21 cellular contexts compared by ENCODE assay signal in genomic region chr3:195040773-195041520, GRCh38.
A peak's percentile ranks its signal among the peaks of the same experiment; 100 is the strongest.
DNase-seq lines count a peak whose midpoint lies in the region; ATAC-seq and TF ChIP-seq lines count a peak whose summit lies in the region.
"Had no signal": no experiment of that assay in that cellular context is flagged by ENCODE, and none has a peak within 500 bp of the region (broad histone marks: within the 10 kb centered on the region; RNA-seq: fewer than 3 reads in every experiment).

No MANE protein-coding gene starts in this region.

- no peak overlapping the region for H3K27ac ChIP-seq in SK-N-SH (ENCODE audit: low read depth in 2 of 2, low read length in 1 of 2)
- H3K27ac ChIP-seq in PC-3 (ENCODE audit: low read length) = no peak overlapping the region
- no peak overlapping the region for H3K27ac ChIP-seq in stomach
- H3K27ac ChIP-seq in coronary artery = no peak overlapping the region
- H3K27ac ChIP-seq: sigmoid colon, SJSA1, thoracic aorta had no signal

- H3K27me3 ChIP-seq in SK-N-SH (ENCODE audit: insufficient read depth) = no peaks in the 10 kb centered on the region; the same call in 1 of the 2 replicates
- H3K27me3 ChIP-seq in PC-3 (ENCODE audit: low read length) = no peaks in the 10 kb centered on the region
- H3K27me3 ChIP-seq in stomach = no peaks in the 10 kb centered on the region
- H3K27me3 ChIP-seq: sigmoid colon, SJSA1 had no signal

- TF ChIP-seq RAD21 in SK-N-SH (IDR thresholded peaks at IDR 0.05; ENCODE audit: low read length) = no peak

- WGBS in SK-N-SH (ENCODE audit: low lambda C conversion rate) = 79% methylated on average over 9 of the region's 13 CpGs
- 76 to 81% (median 77%) methylated on average over 11 to 13 of the region's 13 CpGs for WGBS in stomach, 5 donors

- H3K4me2 ChIP-seq in SK-N-SH = no peak overlapping the region
- H3K4me2 ChIP-seq in PC-3 (ENCODE audit: low read length) = peak overlapping the region; percentile 22; the same call in 1 of the 2 replicates

- TF ChIP-seq CTCF in SK-N-SH (IDR thresholded peaks at IDR 0.05) (no peak), PC-3 (conservative IDR thresholded peaks at IDR 0.05; ENCODE audit: low read depth, low read length) (no peak), stomach (IDR thresholded peaks at IDR 0.05) (no peak), coronary artery (IDR thresholded peaks at IDR 0.05) (no peak)

- H3K79me2 ChIP-seq in SK-N-SH (ENCODE audit: insufficient read depth) (no peaks in the 10 kb centered on the region), PC-3 (ENCODE audit: low read length) (no peaks in the 10 kb centered on the region)

- no peaks in the 10 kb centered on the region for H3F3A ChIP-seq in SK-N-SH (replicated peaks; ENCODE audit: insufficient read depth)
- no peaks in the 10 kb centered on the region for H3F3A ChIP-seq in PC-3 (ENCODE audit: low read length, unreplicated experiment)

- ATAC-seq in SK-N-SH treated with all-trans-retinoic acid at 6 μM for 48 hours = no peak
- ATAC-seq in PC-3 = peak; percentile 39
- ATAC-seq: activated T-cell treated with anti-CD3 and anti-CD28 coated beads, Interleukin-2, amount 50 U/mL, for 72 hours had no signal

- no peaks in the 10 kb centered on the region for H3K4me1 ChIP-seq in SK-N-SH (ENCODE audit: control insufficient read depth in 1 of 2, insufficient read depth in 2 of 2, low read depth in 1 of 2, low read length in 1 of 2)
- H3K4me1 ChIP-seq in PC-3 (ENCODE audit: insufficient read depth, low read length) = peaks cover 18% of the 10 kb centered on the region
- H3K4me1 ChIP-seq in stomach = peaks cover 0 to 4% (median 0%) of the 10 kb centered on the region in 4 donors
- H3K4me1 ChIP-seq: sigmoid colon, SJSA1 had no signal

- H2AFZ ChIP-seq in SK-N-SH (ENCODE audit: low read depth) = no peak overlapping the region
- peak overlapping the region; percentile 48; the same call in 1 of the 2 replicates for H2AFZ ChIP-seq in PC-3 (ENCODE audit: low read length)

- H3K9me3 ChIP-seq in SK-N-SH = no peaks in the 10 kb centered on the region
- no peaks in the 10 kb centered on the region for H3K9me3 ChIP-seq in PC-3 (ENCODE audit: low read length)
- no peaks in the 10 kb centered on the region for H3K9me3 ChIP-seq in stomach
- H3K9me3 ChIP-seq: sigmoid colon, SJSA1, thoracic aorta had no signal

- H3K9me2 ChIP-seq in SK-N-SH (no peaks in the 10 kb centered on the region), PC-3 (replicated peaks; ENCODE audit: low read length) (no peaks in the 10 kb centered on the region)

- TF ChIP-seq POLR2A in stomach (IDR thresholded peaks at IDR 0.05) = no peak

- H4K20me1 ChIP-seq in SK-N-SH (ENCODE audit: insufficient read depth) (no peaks in the 10 kb centered on the region), PC-3 (ENCODE audit: low read length) (no peaks in the 10 kb centered on the region)

- DNase-seq in SK-N-SH (no peak), PC-3 (peak; percentile 42), glomerular visceral epithelial cell (ENCODE audit: extremely low spot score) (peak; percentile 61), stomach (peak; percentile 18), T1000 (lab: John Stamatoyannopoulos, UW) (no peak), coronary artery (ENCODE audit: low spot score) (no peak)
- no peak for DNase-seq in activated naive CD4-positive, alpha-beta T cell (lab: John Stamatoyannopoulos, UW)
- DNase-seq: 8988T; activated CD4-positive, alpha-beta memory T cell treated with anti-CD3 and anti-CD28 coated beads for 36 hours; activated T-cell treated with anti-CD3 and anti-CD28 coated beads, Interleukin-2, amount 50 U/mL, for 72 hours; amniotic stem cell; HCEC 1CT; midbrain; NCI-H1436 treated with DMSO at 0.1 percent for 48 hours; NCI-H226; NK-92 treated with Interleukin-12 subunit alpha and Interleukin-12 subunit beta, amount 100 ng/mL, for 24 hours; sigmoid colon; stimulated activated CD4-positive, alpha-beta T cell treated with anti-CD3 and anti-CD28 coated beads, Interleukin-2, amount 100 ng/mL, for 48 hours had no signal

- POLR2A ChIA-PET in SK-N-SH (lab: Yijun Ruan, JAX) (interaction anchor here (1.4 kb wide), 1 partner anchor 27 kb away, joined by 3 read pairs; no protein-coding TSS in a partner anchor), PC-3 (lab: Charles Lee; ENCODE audit: unreplicated experiment) (no interaction called here)

- intact Hi-C loops in PC-3 (cut with micrococcal nuclease) = no loop called here
- intact Hi-C loops in stomach (cut with DNase I; ENCODE audit: low total_unique reads) = no loop called here

- no peak for TF ChIP-seq EP300 in SK-N-SH (IDR thresholded peaks at IDR 0.05; ENCODE audit: borderline replicate concordance in 1 of 2, low read depth in 1 of 2, low read length in 1 of 2)
- no peak for TF ChIP-seq EP300 in stomach (IDR thresholded peaks at IDR 0.05)

- no peak overlapping the region for H3K4me3 ChIP-seq in SK-N-SH (ENCODE audit: low read depth in 2 of 2, low read length in 1 of 2)
- no peak overlapping the region for H3K4me3 ChIP-seq in PC-3 (ENCODE audit: low read length)
- no peak overlapping the region for H3K4me3 ChIP-seq in stomach
- no peak overlapping the region for H3K4me3 ChIP-seq in coronary artery
- H3K4me3 ChIP-seq: sigmoid colon, SJSA1, thoracic aorta had no signal

- no peak overlapping the region for H3K9ac ChIP-seq in SK-N-SH
- H3K9ac ChIP-seq in PC-3 (ENCODE audit: low read length) = no peak overlapping the region

- H3K36me3 ChIP-seq in SK-N-SH (replicated peaks in 1 of 2; ENCODE audit: control insufficient read depth in 1 of 2, insufficient read depth in 2 of 2, low read length in 1 of 2) = no peaks in the 10 kb centered on the region
- H3K36me3 ChIP-seq in PC-3 (ENCODE audit: low read depth, low read length) = no peaks in the 10 kb centered on the region
- H3K36me3 ChIP-seq in stomach = no peaks in the 10 kb centered on the region
- H3K36me3 ChIP-seq: sigmoid colon, SJSA1, thoracic aorta had no signal

- BruUV-seq in PC-3 (replicated peaks; lab: Mats Ljungman, UMichigan) = no TSS peak

- CTCF ChIA-PET in SK-N-SH (lab: Yijun Ruan, JAX) (interaction anchor here (1.3 to 1.5 kb wide), 2 partner anchors 358 to 369 kb away, joined by 3 read pairs; partner anchors contain the start of gene LSG1), PC-3 (lab: Charles Lee) (no interaction called here)

TF ChIP-seq in SK-N-SH, 30 proteins besides CTCF, POLR2A, EP300 and RAD21:
- TF ChIP-seq TEAD4 (IDR thresholded peaks at IDR 0.05; ENCODE audit: borderline replicate concordance, insufficient read depth) (no peak), CHD2 (IDR thresholded peaks at IDR 0.05; ENCODE audit: low read length, partially characterized antibody) (no peak)
- TF ChIP-seq, protein P1, sequence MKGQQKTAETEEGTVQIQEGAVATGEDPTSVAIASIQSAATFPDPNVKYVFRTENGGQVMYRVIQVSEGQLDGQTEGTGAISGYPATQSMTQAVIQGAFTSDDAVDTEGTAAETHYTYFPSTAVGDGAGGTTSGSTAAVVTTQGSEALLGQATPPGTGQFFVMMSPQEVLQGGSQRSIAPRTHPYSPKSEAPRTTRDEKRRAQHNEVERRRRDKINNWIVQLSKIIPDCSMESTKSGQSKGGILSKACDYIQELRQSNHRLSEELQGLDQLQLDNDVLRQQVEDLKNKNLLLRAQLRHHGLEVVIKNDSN (IDR thresholded peaks at IDR 0.05; ENCODE audit: borderline replicate concordance, low read depth) = peak; percentile 13; the same call in 1 of the 2 replicates

TF ChIP-seq in SK-N-SH treated with all-trans-retinoic acid at 6 μM for 48 hours, 23 proteins besides CTCF, POLR2A, EP300 and RAD21:
- TF ChIP-seq TCF4 (CRISPR knock-in tag; IDR thresholded peaks at IDR 0.05; ENCODE audit: borderline replicate concordance) = no peak
- TF ChIP-seq RARB (CRISPR knock-in tag; IDR thresholded peaks at IDR 0.05) = no peak
- no peak for TF ChIP-seq CSDC2 (CRISPR knock-in tag; IDR thresholded peaks at IDR 0.05)
- TF ChIP-seq ZNF70 (CRISPR knock-in tag; IDR thresholded peaks at IDR 0.05) = no peak
- no peak for TF ChIP-seq POU6F1 (CRISPR knock-in tag; IDR thresholded peaks at IDR 0.05; ENCODE audit: borderline replicate concordance, low read depth)
- TF ChIP-seq ISL1 (CRISPR knock-in tag; IDR thresholded peaks at IDR 0.05) = no peak
- TF ChIP-seq TOX (CRISPR knock-in tag; IDR thresholded peaks at IDR 0.05; ENCODE audit: borderline replicate concordance) = no peak

Comparison
In these comparisons a context has a peak if more than half of its experiments do, and no peak if none do; other contexts are left out.
1. DNase-seq: peak in PC-3 (single experiment), glomerular visceral epithelial cell (single experiment) and stomach (single experiment); none in SK-N-SH (single experiment), T1000 (single experiment), coronary artery (single experiment) and activated naive CD4-positive, alpha-beta T cell (0 of 4).